ENCODE assay signal across 1 cellular context in the genomic region with DNA sequence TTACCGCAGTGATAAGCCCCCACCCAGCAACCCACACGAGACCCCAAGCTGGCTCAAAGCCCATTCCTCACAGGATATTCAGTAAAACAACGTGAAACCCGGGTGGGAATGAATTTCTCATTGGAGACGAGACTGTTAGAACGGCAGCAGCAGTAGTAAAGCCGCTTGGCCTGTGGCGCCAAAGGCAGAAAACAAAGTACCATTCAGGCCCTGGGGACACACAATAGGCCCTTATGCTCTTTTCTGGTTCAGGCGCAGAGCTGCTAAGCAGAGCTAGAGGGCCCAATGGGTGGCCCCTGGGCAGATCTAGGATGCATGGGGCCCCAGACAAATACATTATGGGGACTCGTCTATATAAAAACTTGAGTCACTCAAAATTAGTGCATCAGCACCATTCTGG.
TF ChIP-seq lines count a peak whose summit lies in the region.

No MANE protein-coding gene starts in this region.

TF ChIP-seq in HepG2, 621 proteins besides CTCF, POLR2A, EP300 and RAD21 (continued from another document):
- TF ChIP-seq, protein P1, sequence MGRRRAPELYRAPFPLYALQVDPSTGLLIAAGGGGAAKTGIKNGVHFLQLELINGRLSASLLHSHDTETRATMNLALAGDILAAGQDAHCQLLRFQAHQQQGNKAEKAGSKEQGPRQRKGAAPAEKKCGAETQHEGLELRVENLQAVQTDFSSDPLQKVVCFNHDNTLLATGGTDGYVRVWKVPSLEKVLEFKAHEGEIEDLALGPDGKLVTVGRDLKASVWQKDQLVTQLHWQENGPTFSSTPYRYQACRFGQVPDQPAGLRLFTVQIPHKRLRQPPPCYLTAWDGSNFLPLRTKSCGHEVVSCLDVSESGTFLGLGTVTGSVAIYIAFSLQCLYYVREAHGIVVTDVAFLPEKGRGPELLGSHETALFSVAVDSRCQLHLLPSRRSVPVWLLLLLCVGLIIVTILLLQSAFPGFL (CRISPR knock-in tag; IDR thresholded peaks at IDR 0.05), result no peak
- no peak for TF ChIP-seq ZNF354B (CRISPR knock-in tag; IDR thresholded peaks at IDR 0.05)
- TF ChIP-seq FOXM1 (CRISPR knock-in tag; IDR thresholded peaks at IDR 0.05), result no peak
- no peak for TF ChIP-seq ZNF329 (CRISPR knock-in tag; IDR thresholded peaks at IDR 0.05; ENCODE audit: low read depth)
